18 cellular contexts compared by ENCODE assay signal in genomic region chr18:56321470-56321869, GRCh38.
DNase-seq lines count a peak whose midpoint lies in the region; ATAC-seq, FAIRE-seq and TF ChIP-seq lines count a peak whose summit lies in the region.
"Had no signal": no experiment of that assay in that cellular context is flagged by ENCODE, and none has a peak within 500 bp of the region (broad histone marks: within the 10 kb centered on the region; RNA-seq: fewer than 3 reads in every experiment).

No MANE protein-coding gene starts in this region.

- intact Hi-C loops in Right ventricle myocardium inferior (cut with DNase I) (no loop called here), cardiac septum (cut with DNase I) (no loop called here), upper lobe of right lung (cut with DNase I) (no loop called here)

- H3K4me3 ChIP-seq in fibroblast of pulmonary artery (replicated peaks; ENCODE audit: low read depth, low read length) (no peak overlapping the region), upper lobe of right lung (no peak overlapping the region)
- H3K4me3 ChIP-seq: left lung, sigmoid colon, transverse colon had no signal

- peak; percentile 71 for DNase-seq in Right ventricle myocardium inferior (ENCODE audit: missing footprints)
- no peak for DNase-seq in cardiac septum (ENCODE audit: low spot score)
- peak; percentile 3 for DNase-seq in fibroblast of pulmonary artery (ENCODE audit: low read depth)
- DNase-seq in myocyte (ENCODE audit: low read depth) = peak; percentile 57
- DNase-seq in upper lobe of right lung = no peak
- no peak for DNase-seq in NCI-H1694 (lab: John Stamatoyannopoulos, UW)
- no peak for DNase-seq in GM19239 (ENCODE audit: insufficient read length, low spot score)
- no peak for DNase-seq in HPDE6-E6E7 (ENCODE audit: extremely low spot score)
- DNase-seq: 8988T; activated CD4-positive, alpha-beta T cell treated with anti-CD3 and anti-CD28 coated beads for 1 hour; activated CD8-positive, alpha-beta memory T cell treated with anti-CD3 and anti-CD28 coated beads, Interleukin-2, amount 50 U/mL, for 48 hours; DND-41; NCI-H1048; NK-92 treated with Interleukin-12 subunit alpha and Interleukin-12 subunit beta, amount 100 ng/mL, for 24 hours; SHP77; sigmoid colon; transverse colon had no signal

- no peaks in the 10 kb centered on the region for H3K9me3 ChIP-seq in upper lobe of right lung
- H3K9me3 ChIP-seq: left lung, sigmoid colon, transverse colon had no signal

- ATAC-seq in Right ventricle myocardium inferior (peak; percentile 66), upper lobe of right lung (peak; percentile 54)
- ATAC-seq: left lung had no signal

- no peaks in the 10 kb centered on the region for H3K36me3 ChIP-seq in upper lobe of right lung
- H3K36me3 ChIP-seq: left lung, sigmoid colon, transverse colon had no signal

- TF ChIP-seq CTCF in fibroblast of pulmonary artery (IDR thresholded peaks at IDR 0.05; ENCODE audit: low read length, missing control alignments) (no peak), upper lobe of right lung (IDR thresholded peaks at IDR 0.05) (no peak)

- peaks cover 3% of the 10 kb centered on the region for H3K4me1 ChIP-seq in upper lobe of right lung
- H3K4me1 ChIP-seq: transverse colon had no signal

- no peaks in the 10 kb centered on the region for H3K27me3 ChIP-seq in upper lobe of right lung
- H3K27me3 ChIP-seq: left lung, sigmoid colon, transverse colon had no signal

- H3K27ac ChIP-seq in upper lobe of right lung = no peak overlapping the region
- H3K27ac ChIP-seq: left lung, sigmoid colon, transverse colon had no signal

- no peak for FAIRE-seq in GM19239 (lab: Jason Lieb, UNC)

Comparison
In these comparisons a context has a peak if more than half of its experiments do, and no peak if none do; other contexts are left out.
1. DNase-seq: peak in Right ventricle myocardium inferior (single experiment), fibroblast of pulmonary artery (single experiment) and myocyte (single experiment); none in cardiac septum (single experiment), upper lobe of right lung (single experiment), NCI-H1694 (single experiment), GM19239 (single experiment) and HPDE6-E6E7 (single experiment).